ENCODE assay signal across 1 cellular context in the genomic region with DNA sequence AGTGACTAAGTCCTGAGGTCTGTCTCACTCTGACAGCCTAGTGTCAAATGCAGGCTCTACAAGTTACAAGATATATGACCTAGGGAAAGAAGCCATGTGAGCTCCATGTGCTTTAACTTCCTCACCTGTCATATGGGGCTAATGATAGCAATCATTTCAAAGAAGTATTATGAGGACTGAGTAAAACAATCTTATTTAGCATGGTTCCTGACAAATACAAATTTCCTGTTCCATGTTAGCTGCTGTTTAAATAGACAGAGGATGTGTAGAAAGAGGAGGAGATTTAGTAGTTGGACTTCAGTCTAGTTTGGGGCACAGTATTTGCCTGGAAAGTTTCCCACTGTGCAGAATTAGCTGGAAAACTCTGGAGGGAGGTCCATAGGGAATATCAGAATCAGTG.
A peak's percentile ranks its signal among the peaks of the same experiment; 100 is the strongest.
TF ChIP-seq lines count a peak whose summit lies in the region.

No MANE protein-coding gene starts in this region.

TF ChIP-seq in HepG2, 621 proteins besides CTCF, POLR2A, EP300 and RAD21 (continued from another document and continues in another):
- TF ChIP-seq, protein P1, sequence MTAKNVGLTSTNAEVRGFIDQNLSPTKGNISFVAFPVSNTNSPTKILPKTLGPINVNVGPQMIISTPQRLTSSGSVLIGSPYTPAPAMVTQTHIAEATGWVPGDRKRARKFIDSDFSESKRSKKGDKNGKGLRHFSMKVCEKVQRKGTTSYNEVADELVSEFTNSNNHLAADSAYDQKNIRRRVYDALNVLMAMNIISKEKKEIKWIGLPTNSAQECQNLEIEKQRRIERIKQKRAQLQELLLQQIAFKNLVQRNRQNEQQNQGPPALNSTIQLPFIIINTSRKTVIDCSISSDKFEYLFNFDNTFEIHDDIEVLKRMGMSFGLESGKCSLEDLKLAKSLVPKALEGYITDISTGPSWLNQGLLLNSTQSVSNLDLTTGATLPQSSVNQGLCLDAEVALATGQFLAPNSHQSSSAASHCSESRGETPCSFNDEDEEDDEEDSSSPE (CRISPR knock-in tag; IDR thresholded peaks at IDR 0.05), result peak; percentile 66
- TF ChIP-seq, protein P2, sequence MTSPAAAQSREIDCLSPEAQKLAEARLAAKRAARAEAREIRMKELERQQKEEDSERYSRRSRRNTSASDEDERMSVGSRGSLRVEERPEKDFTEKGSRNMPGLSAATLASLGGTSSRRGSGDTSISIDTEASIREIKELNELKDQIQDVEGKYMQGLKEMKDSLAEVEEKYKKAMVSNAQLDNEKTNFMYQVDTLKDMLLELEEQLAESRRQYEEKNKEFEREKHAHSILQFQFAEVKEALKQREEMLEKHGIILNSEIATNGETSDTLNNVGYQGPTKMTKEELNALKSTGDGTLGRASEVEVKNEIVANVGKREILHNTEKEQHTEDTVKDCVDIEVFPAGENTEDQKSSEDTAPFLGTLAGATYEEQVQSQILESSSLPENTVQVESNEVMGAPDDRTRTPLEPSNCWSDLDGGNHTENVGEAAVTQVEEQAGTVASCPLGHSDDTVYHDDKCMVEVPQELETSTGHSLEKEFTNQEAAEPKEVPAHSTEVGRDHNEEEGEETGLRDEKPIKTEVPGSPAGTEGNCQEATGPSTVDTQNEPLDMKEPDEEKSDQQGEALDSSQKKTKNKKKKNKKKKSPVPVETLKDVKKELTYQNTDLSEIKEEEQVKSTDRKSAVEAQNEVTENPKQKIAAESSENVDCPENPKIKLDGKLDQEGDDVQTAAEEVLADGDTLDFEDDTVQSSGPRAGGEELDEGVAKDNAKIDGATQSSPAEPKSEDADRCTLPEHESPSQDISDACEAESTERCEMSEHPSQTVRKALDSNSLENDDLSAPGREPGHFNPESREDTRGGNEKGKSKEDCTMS (CRISPR knock-in tag; conservative IDR thresholded peaks at IDR 0.05), result no peak
- TF ChIP-seq, protein P3, sequence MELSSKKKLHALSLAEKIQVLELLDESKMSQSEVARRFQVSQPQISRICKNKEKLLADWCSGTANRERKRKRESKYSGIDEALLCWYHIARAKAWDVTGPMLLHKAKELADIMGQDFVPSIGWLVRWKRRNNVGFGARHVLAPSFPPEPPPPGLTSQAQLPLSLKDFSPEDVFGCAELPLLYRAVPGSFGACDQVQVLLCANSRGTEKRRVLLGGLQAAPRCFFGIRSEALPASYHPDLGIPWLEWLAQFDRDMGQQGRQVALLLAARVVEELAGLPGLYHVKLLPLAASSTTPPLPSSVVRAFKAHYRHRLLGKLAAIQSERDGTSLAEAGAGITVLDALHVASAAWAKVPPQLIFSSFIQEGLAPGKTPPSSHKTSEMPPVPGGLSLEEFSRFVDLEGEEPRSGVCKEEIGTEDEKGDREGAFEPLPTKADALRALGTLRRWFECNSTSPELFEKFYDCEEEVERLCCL (CRISPR knock-in tag; IDR thresholded peaks at IDR 0.05; ENCODE audit: borderline replicate concordance), result no peak
- TF ChIP-seq PTBP1 (IDR thresholded peaks at IDR 0.05; ENCODE audit: low read depth, low read length, poor library complexity, severe bottlenecking) (no peak), CC2D1A (CRISPR knock-in tag; IDR thresholded peaks at IDR 0.05) (no peak), CAMTA2 (CRISPR knock-in tag; IDR thresholded peaks at IDR 0.05; ENCODE audit: borderline replicate concordance) (no peak), ZSCAN9 (CRISPR knock-in tag; IDR thresholded peaks at IDR 0.05; ENCODE audit: borderline replicate concordance) (peak; percentile 97), ZMYM2 (CRISPR knock-in tag; IDR thresholded peaks at IDR 0.05) (peak; percentile 79; the same call in 1 of the 2 replicates), ZNF501 (CRISPR knock-in tag; IDR thresholded peaks at IDR 0.05) (no peak), KMT2B (CRISPR knock-in tag; IDR thresholded peaks at IDR 0.05) (0 out of 2 replicates have a peak, but pooled peaks have one; percentile 23), ZNF616 (CRISPR knock-in tag; IDR thresholded peaks at IDR 0.05; ENCODE audit: low read depth) (no peak), ZNF644 (CRISPR knock-in tag; IDR thresholded peaks at IDR 0.05; ENCODE audit: low read depth) (peak; percentile 58; the same call in 1 of the 2 replicates), SALL1 (CRISPR knock-in tag; IDR thresholded peaks at IDR 0.05) (peak; percentile 47; the same call in 1 of the 2 replicates), BCL6 (CRISPR knock-in tag; IDR thresholded peaks at IDR 0.05) (peak; percentile 90), HDAC1 (CRISPR knock-in tag; IDR thresholded peaks at IDR 0.05) (peak; percentile 75), TBX2 (CRISPR knock-in tag; IDR thresholded peaks at IDR 0.05; ENCODE audit: borderline replicate concordance) (peak; percentile 90; the same call in 1 of the 2 replicates), TOE1 (CRISPR knock-in tag; IDR thresholded peaks at IDR 0.05) (peak; percentile 68; the same call in 1 of the 2 replicates), SP5 (CRISPR knock-in tag; IDR thresholded peaks at IDR 0.05; ENCODE audit: borderline replicate concordance, low read depth) (peak; percentile 100), ZNF354B (CRISPR knock-in tag; IDR thresholded peaks at IDR 0.05) (no peak), SRF (IDR thresholded peaks at IDR 0.05; ENCODE audit: low read depth, low read length) (no peak), MEF2D (CRISPR knock-in tag; IDR thresholded peaks at IDR 0.05) (peak; percentile 67; the same call in 1 of the 2 replicates), ZFP36L1 (CRISPR knock-in tag; IDR thresholded peaks at IDR 0.05) (0 out of 2 replicates have a peak, but pooled peaks have one; percentile 37), ZNF33B (CRISPR knock-in tag; IDR thresholded peaks at IDR 0.05) (no peak), HHEX (CRISPR knock-in tag; IDR thresholded peaks at IDR 0.05) (peak; percentile 49; the same call in 1 of the 2 replicates), ZNF703 (CRISPR knock-in tag; IDR thresholded peaks at IDR 0.05; ENCODE audit: borderline replicate concordance) (no peak), PHF8 (CRISPR knock-in tag; IDR thresholded peaks at IDR 0.05) (no peak), PPARG (CRISPR knock-in tag; conservative IDR thresholded peaks at IDR 0.05) (peak; percentile 64), ZNF329 (CRISPR knock-in tag; IDR thresholded peaks at IDR 0.05; ENCODE audit: low read depth) (no peak), HCFC1 (IDR thresholded peaks at IDR 0.05; ENCODE audit: low read depth, low read length) (no peak), DR1 (CRISPR knock-in tag; IDR thresholded peaks at IDR 0.05) (no peak)
- TF ChIP-seq, protein P4, sequence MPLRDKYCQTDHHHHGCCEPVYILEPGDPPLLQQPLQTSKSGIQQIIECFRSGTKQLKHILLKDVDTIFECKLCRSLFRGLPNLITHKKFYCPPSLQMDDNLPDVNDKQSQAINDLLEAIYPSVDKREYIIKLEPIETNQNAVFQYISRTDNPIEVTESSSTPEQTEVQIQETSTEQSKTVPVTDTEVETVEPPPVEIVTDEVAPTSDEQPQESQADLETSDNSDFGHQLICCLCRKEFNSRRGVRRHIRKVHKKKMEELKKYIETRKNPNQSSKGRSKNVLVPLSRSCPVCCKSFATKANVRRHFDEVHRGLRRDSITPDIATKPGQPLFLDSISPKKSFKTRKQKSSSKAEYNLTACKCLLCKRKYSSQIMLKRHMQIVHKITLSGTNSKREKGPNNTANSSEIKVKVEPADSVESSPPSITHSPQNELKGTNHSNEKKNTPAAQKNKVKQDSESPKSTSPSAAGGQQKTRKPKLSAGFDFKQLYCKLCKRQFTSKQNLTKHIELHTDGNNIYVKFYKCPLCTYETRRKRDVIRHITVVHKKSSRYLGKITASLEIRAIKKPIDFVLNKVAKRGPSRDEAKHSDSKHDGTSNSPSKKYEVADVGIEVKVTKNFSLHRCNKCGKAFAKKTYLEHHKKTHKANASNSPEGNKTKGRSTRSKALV (CRISPR knock-in tag; IDR thresholded peaks at IDR 0.05), result peak; percentile 86
- TF ChIP-seq, protein P5, sequence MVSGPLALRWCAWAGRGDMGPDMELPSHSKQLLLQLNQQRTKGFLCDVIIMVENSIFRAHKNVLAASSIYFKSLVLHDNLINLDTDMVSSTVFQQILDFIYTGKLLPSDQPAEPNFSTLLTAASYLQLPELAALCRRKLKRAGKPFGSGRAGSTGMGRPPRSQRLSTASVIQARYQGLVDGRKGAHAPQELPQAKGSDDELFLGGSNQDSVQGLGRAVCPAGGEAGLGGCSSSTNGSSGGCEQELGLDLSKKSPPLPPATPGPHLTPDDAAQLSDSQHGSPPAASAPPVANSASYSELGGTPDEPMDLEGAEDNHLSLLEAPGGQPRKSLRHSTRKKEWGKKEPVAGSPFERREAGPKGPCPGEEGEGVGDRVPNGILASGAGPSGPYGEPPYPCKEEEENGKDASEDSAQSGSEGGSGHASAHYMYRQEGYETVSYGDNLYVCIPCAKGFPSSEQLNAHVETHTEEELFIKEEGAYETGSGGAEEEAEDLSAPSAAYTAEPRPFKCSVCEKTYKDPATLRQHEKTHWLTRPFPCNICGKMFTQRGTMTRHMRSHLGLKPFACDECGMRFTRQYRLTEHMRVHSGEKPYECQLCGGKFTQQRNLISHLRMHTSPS (CRISPR knock-in tag; IDR thresholded peaks at IDR 0.05; ENCODE audit: low read depth), result no peak
- TF ChIP-seq, protein P6, sequence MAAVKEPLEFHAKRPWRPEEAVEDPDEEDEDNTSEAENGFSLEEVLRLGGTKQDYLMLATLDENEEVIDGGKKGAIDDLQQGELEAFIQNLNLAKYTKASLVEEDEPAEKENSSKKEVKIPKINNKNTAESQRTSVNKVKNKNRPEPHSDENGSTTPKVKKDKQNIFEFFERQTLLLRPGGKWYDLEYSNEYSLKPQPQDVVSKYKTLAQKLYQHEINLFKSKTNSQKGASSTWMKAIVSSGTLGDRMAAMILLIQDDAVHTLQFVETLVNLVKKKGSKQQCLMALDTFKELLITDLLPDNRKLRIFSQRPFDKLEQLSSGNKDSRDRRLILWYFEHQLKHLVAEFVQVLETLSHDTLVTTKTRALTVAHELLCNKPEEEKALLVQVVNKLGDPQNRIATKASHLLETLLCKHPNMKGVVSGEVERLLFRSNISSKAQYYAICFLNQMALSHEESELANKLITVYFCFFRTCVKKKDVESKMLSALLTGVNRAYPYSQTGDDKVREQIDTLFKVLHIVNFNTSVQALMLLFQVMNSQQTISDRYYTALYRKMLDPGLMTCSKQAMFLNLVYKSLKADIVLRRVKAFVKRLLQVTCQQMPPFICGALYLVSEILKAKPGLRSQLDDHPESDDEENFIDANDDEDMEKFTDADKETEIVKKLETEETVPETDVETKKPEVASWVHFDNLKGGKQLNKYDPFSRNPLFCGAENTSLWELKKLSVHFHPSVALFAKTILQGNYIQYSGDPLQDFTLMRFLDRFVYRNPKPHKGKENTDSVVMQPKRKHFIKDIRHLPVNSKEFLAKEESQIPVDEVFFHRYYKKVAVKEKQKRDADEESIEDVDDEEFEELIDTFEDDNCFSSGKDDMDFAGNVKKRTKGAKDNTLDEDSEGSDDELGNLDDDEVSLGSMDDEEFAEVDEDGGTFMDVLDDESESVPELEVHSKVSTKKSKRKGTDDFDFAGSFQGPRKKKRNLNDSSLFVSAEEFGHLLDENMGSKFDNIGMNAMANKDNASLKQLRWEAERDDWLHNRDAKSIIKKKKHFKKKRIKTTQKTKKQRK (IDR thresholded peaks at IDR 0.05; ENCODE audit: low read length), result no peak
- TF ChIP-seq, protein P7, sequence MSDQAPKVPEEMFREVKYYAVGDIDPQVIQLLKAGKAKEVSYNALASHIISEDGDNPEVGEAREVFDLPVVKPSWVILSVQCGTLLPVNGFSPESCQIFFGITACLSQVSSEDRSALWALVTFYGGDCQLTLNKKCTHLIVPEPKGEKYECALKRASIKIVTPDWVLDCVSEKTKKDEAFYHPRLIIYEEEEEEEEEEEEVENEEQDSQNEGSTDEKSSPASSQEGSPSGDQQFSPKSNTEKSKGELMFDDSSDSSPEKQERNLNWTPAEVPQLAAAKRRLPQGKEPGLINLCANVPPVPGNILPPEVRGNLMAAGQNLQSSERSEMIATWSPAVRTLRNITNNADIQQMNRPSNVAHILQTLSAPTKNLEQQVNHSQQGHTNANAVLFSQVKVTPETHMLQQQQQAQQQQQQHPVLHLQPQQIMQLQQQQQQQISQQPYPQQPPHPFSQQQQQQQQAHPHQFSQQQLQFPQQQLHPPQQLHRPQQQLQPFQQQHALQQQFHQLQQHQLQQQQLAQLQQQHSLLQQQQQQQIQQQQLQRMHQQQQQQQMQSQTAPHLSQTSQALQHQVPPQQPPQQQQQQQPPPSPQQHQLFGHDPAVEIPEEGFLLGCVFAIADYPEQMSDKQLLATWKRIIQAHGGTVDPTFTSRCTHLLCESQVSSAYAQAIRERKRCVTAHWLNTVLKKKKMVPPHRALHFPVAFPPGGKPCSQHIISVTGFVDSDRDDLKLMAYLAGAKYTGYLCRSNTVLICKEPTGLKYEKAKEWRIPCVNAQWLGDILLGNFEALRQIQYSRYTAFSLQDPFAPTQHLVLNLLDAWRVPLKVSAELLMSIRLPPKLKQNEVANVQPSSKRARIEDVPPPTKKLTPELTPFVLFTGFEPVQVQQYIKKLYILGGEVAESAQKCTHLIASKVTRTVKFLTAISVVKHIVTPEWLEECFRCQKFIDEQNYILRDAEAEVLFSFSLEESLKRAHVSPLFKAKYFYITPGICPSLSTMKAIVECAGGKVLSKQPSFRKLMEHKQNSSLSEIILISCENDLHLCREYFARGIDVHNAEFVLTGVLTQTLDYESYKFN (CRISPR knock-in tag; conservative IDR thresholded peaks at IDR 0.05), result peak; percentile 92
- TF ChIP-seq, protein P8, sequence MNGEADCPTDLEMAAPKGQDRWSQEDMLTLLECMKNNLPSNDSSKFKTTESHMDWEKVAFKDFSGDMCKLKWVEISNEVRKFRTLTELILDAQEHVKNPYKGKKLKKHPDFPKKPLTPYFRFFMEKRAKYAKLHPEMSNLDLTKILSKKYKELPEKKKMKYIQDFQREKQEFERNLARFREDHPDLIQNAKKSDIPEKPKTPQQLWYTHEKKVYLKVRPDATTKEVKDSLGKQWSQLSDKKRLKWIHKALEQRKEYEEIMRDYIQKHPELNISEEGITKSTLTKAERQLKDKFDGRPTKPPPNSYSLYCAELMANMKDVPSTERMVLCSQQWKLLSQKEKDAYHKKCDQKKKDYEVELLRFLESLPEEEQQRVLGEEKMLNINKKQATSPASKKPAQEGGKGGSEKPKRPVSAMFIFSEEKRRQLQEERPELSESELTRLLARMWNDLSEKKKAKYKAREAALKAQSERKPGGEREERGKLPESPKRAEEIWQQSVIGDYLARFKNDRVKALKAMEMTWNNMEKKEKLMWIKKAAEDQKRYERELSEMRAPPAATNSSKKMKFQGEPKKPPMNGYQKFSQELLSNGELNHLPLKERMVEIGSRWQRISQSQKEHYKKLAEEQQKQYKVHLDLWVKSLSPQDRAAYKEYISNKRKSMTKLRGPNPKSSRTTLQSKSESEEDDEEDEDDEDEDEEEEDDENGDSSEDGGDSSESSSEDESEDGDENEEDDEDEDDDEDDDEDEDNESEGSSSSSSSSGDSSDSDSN (CRISPR knock-in tag; IDR thresholded peaks at IDR 0.05), result no peak
- TF ChIP-seq, protein P9, sequence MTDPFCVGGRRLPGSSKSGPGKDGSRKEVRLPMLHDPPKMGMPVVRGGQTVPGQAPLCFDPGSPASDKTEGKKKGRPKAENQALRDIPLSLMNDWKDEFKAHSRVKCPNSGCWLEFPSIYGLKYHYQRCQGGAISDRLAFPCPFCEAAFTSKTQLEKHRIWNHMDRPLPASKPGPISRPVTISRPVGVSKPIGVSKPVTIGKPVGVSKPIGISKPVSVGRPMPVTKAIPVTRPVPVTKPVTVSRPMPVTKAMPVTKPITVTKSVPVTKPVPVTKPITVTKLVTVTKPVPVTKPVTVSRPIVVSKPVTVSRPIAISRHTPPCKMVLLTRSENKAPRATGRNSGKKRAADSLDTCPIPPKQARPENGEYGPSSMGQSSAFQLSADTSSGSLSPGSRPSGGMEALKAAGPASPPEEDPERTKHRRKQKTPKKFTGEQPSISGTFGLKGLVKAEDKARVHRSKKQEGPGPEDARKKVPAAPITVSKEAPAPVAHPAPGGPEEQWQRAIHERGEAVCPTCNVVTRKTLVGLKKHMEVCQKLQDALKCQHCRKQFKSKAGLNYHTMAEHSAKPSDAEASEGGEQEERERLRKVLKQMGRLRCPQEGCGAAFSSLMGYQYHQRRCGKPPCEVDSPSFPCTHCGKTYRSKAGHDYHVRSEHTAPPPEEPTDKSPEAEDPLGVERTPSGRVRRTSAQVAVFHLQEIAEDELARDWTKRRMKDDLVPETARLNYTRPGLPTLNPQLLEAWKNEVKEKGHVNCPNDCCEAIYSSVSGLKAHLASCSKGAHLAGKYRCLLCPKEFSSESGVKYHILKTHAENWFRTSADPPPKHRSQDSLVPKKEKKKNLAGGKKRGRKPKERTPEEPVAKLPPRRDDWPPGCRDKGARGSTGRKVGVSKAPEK (CRISPR knock-in tag; IDR thresholded peaks at IDR 0.05; ENCODE audit: borderline replicate concordance), result no peak
